In genomic region chr3:128052831-128053419, GRCh38 we compare ENCODE assay signal across 8 cellular contexts. TPM values are rescaled to one million over a fixed set of nuclear protein-coding genes. Genes with fewer than 3 reads are reported as not detected.
DNase-seq lines count a peak whose midpoint lies in the region; ATAC-seq, FAIRE-seq and TF ChIP-seq lines count a peak whose summit lies in the region.

No MANE protein-coding gene starts in this region.

- in situ Hi-C loops in IMR-90 (cut with MboI; ENCODE audit: low sequenced_read_pairs), result no loop called here
- in situ Hi-C loops in GM12878 (cut with MboI), result no loop called here

- POLR2A ChIA-PET in BJ (lab: Charles Lee) (interaction anchor here (0.5 kb wide), 1 partner anchor 23 kb away, joined by 4 read pairs; no protein-coding TSS in a partner anchor), IMR-90 (lab: Charles Lee; ENCODE audit: unreplicated experiment) (no interaction called here), GM12878 (lab: Charles Lee) (interaction anchor here (0.6 to 1.4 kb wide), 3 partner anchors 68 to 299 kb away, joined by 3 to 5 read pairs (median 3); no protein-coding TSS in a partner anchor)

- RAD21 ChIA-PET in GM12878 (lab: Charles Lee; ENCODE audit: unreplicated experiment), result interaction anchor here (0.6 kb wide), 1 partner anchor 826 kb away, joined by 3 read pairs; no protein-coding TSS in a partner anchor

- H4K20me1 ChIP-seq in IMR-90 (ENCODE audit: insufficient read depth, low read length), result peaks cover 39% of the 10 kb centered on the region
- peaks cover 3% of the 10 kb centered on the region; the same call in 1 of the 2 replicates for H4K20me1 ChIP-seq in GM12878 (ENCODE audit: control insufficient read depth, insufficient read depth)

- H3K9me3 ChIP-seq in IMR-90 (ENCODE audit: control insufficient read depth, insufficient read depth, low read length), result no peaks in the 10 kb centered on the region
- H3K9me3 ChIP-seq in GM12878 (replicated peaks; ENCODE audit: control insufficient read depth, insufficient read depth, low read length), result no peaks in the 10 kb centered on the region
- no peaks in the 10 kb centered on the region for H3K9me3 ChIP-seq in left lung
- no peaks in the 10 kb centered on the region for H3K9me3 ChIP-seq in tibial artery

- no peaks in the 10 kb centered on the region for H3K27me3 ChIP-seq in BJ (ENCODE audit: control insufficient read depth, insufficient read depth, low read length)
- H3K27me3 ChIP-seq in IMR-90 (ENCODE audit: control insufficient read depth, insufficient read depth, low read length), result no peaks in the 10 kb centered on the region; the same call in 1 of the 2 replicates
- no peaks in the 10 kb centered on the region for H3K27me3 ChIP-seq in GM12878 (replicated peaks in 1 of 2; ENCODE audit: control insufficient read depth in 2 of 2, insufficient read depth in 2 of 2, low read length in 1 of 2)
- H3K27me3 ChIP-seq in left lung, result no peaks in the 10 kb centered on the region
- H3K27me3 ChIP-seq in tibial artery, result no peaks in the 10 kb centered on the region

- peaks cover 57% of the 10 kb centered on the region for H3K79me2 ChIP-seq in GM12878 (ENCODE audit: control insufficient read depth, insufficient read depth, low read length)

- BruUV-seq in IMR-90 (replicated peaks; lab: Mats Ljungman, UMichigan) (TSS peak; percentile 66), GM12878 (replicated peaks; lab: Mats Ljungman, UMichigan) (TSS peak; percentile 71)

- H2BK5ac ChIP-seq in IMR-90 (ENCODE audit: low read depth, low read length, poor library complexity, severe bottlenecking), result peak overlapping the region; percentile 91

- no peak overlapping the region; the same call in 1 of the 2 replicates for H2BK20ac ChIP-seq in IMR-90 (ENCODE audit: low read depth, low read length)

- intact Hi-C loops in IMR-90 (cut with micrococcal nuclease), result loop anchor here (2.0 to 5.0 kb wide), 3 partner anchors 362 to 461 kb away; partner anchors contain the start of gene TPRA1
- intact Hi-C loops in GM12878 (cut with micrococcal nuclease; ENCODE audit: unreplicated experiment), result loop anchor here (5.0 to 10.0 kb wide), 2 partner anchors 318 to 466 kb away; no protein-coding TSS in a partner anchor
- intact Hi-C loops in left lung (cut with DNase I), result no loop called here
- intact Hi-C loops in tibial artery (cut with DNase I; ENCODE audit: low total_unique reads), result no loop called here

- H4K8ac ChIP-seq in IMR-90 (ENCODE audit: low read depth in 2 of 2, low read length in 2 of 2), result peak overlapping the region; percentile 26 to 94; a peak in 3 of 4 replicates

- CTCF ChIA-PET in BJ (lab: Yijun Ruan, JAX) (no interaction called here), IMR-90 (lab: Yijun Ruan, JAX) (no interaction called here), GM12878 (lab: Yijun Ruan, JAX) (interaction anchor here (1.5 to 5.0 kb wide), 3 partner anchors 14 to 80 kb away, joined by 5 to 37 read pairs (median 6); no protein-coding TSS in a partner anchor)

- peak overlapping the region; percentile 12; the same call in 1 of the 3 replicates for H2BK15ac ChIP-seq in IMR-90 (ENCODE audit: low read depth, low read length)

- H3K56ac ChIP-seq in IMR-90 (ENCODE audit: extremely low read depth, insufficient read depth, low read length), result peak overlapping the region; percentile 98

- peak overlapping the region; percentile 74 for H2BK120ac ChIP-seq in IMR-90 (ENCODE audit: low read depth, low read length)

- TF ChIP-seq RAD21 in IMR-90 (IDR thresholded peaks at IDR 0.05; ENCODE audit: low read length), result no peak
- TF ChIP-seq RAD21 in GM12878 (IDR thresholded peaks at IDR 0.05; ENCODE audit: insufficient read depth, low read depth, low read length), result no peak

- no peak for DNase-seq in BJ (ENCODE audit: low read depth)
- no peak for DNase-seq in IMR-90
- DNase-seq in GM12878 (ENCODE audit: low read depth, low spot score), result no peak
- no peak for DNase-seq in left lung
- no peak for DNase-seq in tibial artery
- no peak for DNase-seq in UCSD-AML1 (lab: John Stamatoyannopoulos, UW; ENCODE audit: unreplicated experiment)

- H3K4me1 ChIP-seq in IMR-90 (ENCODE audit: control insufficient read depth, insufficient read depth, low read length) (peaks cover 9% of the 10 kb centered on the region), GM12878 (ENCODE audit: control insufficient read depth, insufficient read depth, low read length) (peaks cover 15% of the 10 kb centered on the region; the same call in 1 of the 2 replicates), left lung (peaks cover 9 to 46% of the 10 kb centered on the region in 2 donors), tibial artery (peaks cover 0 to 36% (median 30%) of the 10 kb centered on the region in 4 donors)

- H3K14ac ChIP-seq in IMR-90 (replicated peaks; ENCODE audit: low read depth, low read length), result peak overlapping the region; percentile 97

- H3K79me1 ChIP-seq in IMR-90 (ENCODE audit: low read depth in 1 of 2, low read length in 2 of 2), result peaks cover 9 to 38% of the 10 kb centered on the region in 2 experiments

- peaks cover 8% of the 10 kb centered on the region for H3K9me1 ChIP-seq in IMR-90 (ENCODE audit: insufficient read depth, low read length)

- SMC1A ChIA-PET in GM12878 (lab: Charles Lee; ENCODE audit: uncharacterized antibody, unreplicated experiment), result interaction anchor here (0.9 to 1.5 kb wide), 4 partner anchors 12 to 218 kb away, joined by 3 to 4 read pairs (median 3); no protein-coding TSS in a partner anchor

- H4K91ac ChIP-seq in IMR-90 (ENCODE audit: insufficient read depth, low read depth, low read length), result peak overlapping the region; percentile 85

- H2AFZ ChIP-seq in IMR-90 (replicated peaks; ENCODE audit: low read length, poor library complexity) (peak overlapping the region; percentile 89), GM12878 (ENCODE audit: control insufficient read depth, low read depth, low read length) (peak overlapping the region; percentile 72)

- no peak for TF ChIP-seq POLR2A in IMR-90 (IDR thresholded peaks at IDR 0.05; ENCODE audit: low read depth, low read length)
- no peak for TF ChIP-seq POLR2A in GM12878 (IDR thresholded peaks at IDR 0.05; ENCODE audit: low read depth, low read length)

- ATAC-seq in IMR-90 (ENCODE audit: low read depth) (no peak), GM12878 (no peak), left lung (no peak), GM18511 (IDR thresholded peaks at IDR 0.05; ENCODE audit: unreplicated experiment) (no peak), HG02885 (IDR thresholded peaks at IDR 0.05; ENCODE audit: poor library complexity, unreplicated experiment) (no peak)

- WGBS in IMR-90 (ENCODE audit: extremely low coverage in 2 of 2, insufficient read length in 1 of 2), 2 experiments, result no CpG with 5 or more reads among the region's 10 CpGs
- 8% methylated on average over 10 of the region's 10 CpGs for WGBS in GM12878 (ENCODE audit: insufficient coverage, insufficient replicate concordance, low lambda C conversion rate, missing lambda C conversion rate)

- H3K4me3 ChIP-seq in BJ (ENCODE audit: low read depth, low read length) (peak overlapping the region; percentile 99), IMR-90 (ENCODE audit: insufficient read depth, low read depth, low read length) (peak overlapping the region; percentile 93), GM12878 (peak overlapping the region; percentile 94), left lung (peak overlapping the region; percentile 83 to 93), tibial artery (peak overlapping the region; percentile 79 to 83)

- TF ChIP-seq CTCF in BJ (IDR thresholded peaks at IDR 0.05; ENCODE audit: insufficient read depth, low read depth, low read length) (no peak), IMR-90 (conservative IDR thresholded peaks at IDR 0.05; ENCODE audit: low read depth, low read length) (no peak), GM12878 (IDR thresholded peaks at IDR 0.05 in 2 of 3, conservative IDR thresholded peaks at IDR 0.05 in 1 of 3; ENCODE audit: control insufficient read depth in 2 of 3, extremely low read depth in 1 of 3, insufficient read depth in 1 of 3, low read depth in 3 of 3, low read length in 3 of 3) (no peak), left lung (IDR thresholded peaks at IDR 0.05) (no peak), tibial artery (IDR thresholded peaks at IDR 0.05) (no peak)

- H3K4me2 ChIP-seq in IMR-90 (ENCODE audit: low read depth, low read length) (peak overlapping the region; percentile 75), GM12878 (ENCODE audit: control insufficient read depth, insufficient read depth) (peak overlapping the region; percentile 93)

- H3K9ac ChIP-seq in IMR-90 (ENCODE audit: low read depth, low read length) (peak overlapping the region; percentile 97), GM12878 (ENCODE audit: control insufficient read depth, insufficient read depth, low read length) (peak overlapping the region; percentile 87)

- H4K5ac ChIP-seq in IMR-90 (ENCODE audit: low read depth, low read length), result peak overlapping the region; percentile 85

- peak overlapping the region; percentile 88 for H2AK5ac ChIP-seq in IMR-90 (ENCODE audit: low read depth, low read length)

- H3K18ac ChIP-seq in IMR-90 (ENCODE audit: low read depth, low read length), result peak overlapping the region; percentile 78

- H3K36me3 ChIP-seq in BJ (ENCODE audit: control insufficient read depth, insufficient read depth, low read length), result peaks cover 11% of the 10 kb centered on the region
- H3K36me3 ChIP-seq in IMR-90 (ENCODE audit: control insufficient read depth, insufficient read depth, low read length), result peaks cover 18% of the 10 kb centered on the region
- H3K36me3 ChIP-seq in GM12878 (ENCODE audit: control insufficient read depth in 2 of 2, insufficient read depth in 2 of 2, low read length in 1 of 2), result peaks cover 3 to 23% of the 10 kb centered on the region in 2 experiments
- H3K36me3 ChIP-seq in left lung, result peaks cover 0 to 40% of the 10 kb centered on the region in 2 donors
- H3K36me3 ChIP-seq in tibial artery, result peaks cover 14 to 25% (median 23%) of the 10 kb centered on the region in 3 donors

- H3K4ac ChIP-seq in IMR-90 (ENCODE audit: low read depth, low read length), result peak overlapping the region; percentile 96

- H3K27ac ChIP-seq in IMR-90 (ENCODE audit: insufficient read depth, low read length), result peak overlapping the region; percentile 95
- H3K27ac ChIP-seq in GM12878 (ENCODE audit: control insufficient read depth, insufficient read depth), result peak overlapping the region; percentile 79
- H3K27ac ChIP-seq in left lung, result peak overlapping the region; percentile 88 to 97
- H3K27ac ChIP-seq in tibial artery, result peak overlapping the region; percentile 89 to 90

- no peak for TF ChIP-seq EP300 in GM12878 (IDR thresholded peaks at IDR 0.05; ENCODE audit: borderline replicate concordance in 1 of 2, control insufficient read depth in 1 of 2, low read depth in 2 of 2, low read length in 2 of 2)

- peak overlapping the region; percentile 99 for H3K23ac ChIP-seq in IMR-90 (ENCODE audit: low read depth, low read length)

- peak overlapping the region; percentile 98 for H2AK9ac ChIP-seq in IMR-90 (replicated peaks; ENCODE audit: low read depth, low read length, poor library complexity)

- dilution Hi-C loops in IMR-90 (cut with HindIII; ENCODE audit: low sequenced_read_pairs, unreplicated experiment), result no loop called here

- FAIRE-seq in GM12878 (lab: Jason Lieb, UNC), result peak; percentile 23

RNA-seq across cellular contexts. Expression of gene SEC61A1, which starts 0.7 kb away (rescaled TPM):
- polyA plus RNA-seq in BJ (2011; rRNA removed) (458 and 510 TPM in 2 replicates), IMR-90 (2012; rRNA removed) (347 and 377 TPM in 2 replicates), GM12878 (2011; rRNA removed) (126 and 145 TPM in 2 replicates), GM12878 (2014; fragmentation: Illumina TruSeq; extraction: Trizol) (129 and 139 TPM in 2 replicates), GM12878 (2014; fragmentation: Nextera tagmentation; extraction: Ambion mirVana) (1 to 10 TPM; 5.2 to 5.9 TPM), GM12878 (2014; rRNA removed) (133 and 142 TPM in 2 replicates), GM12878 (2016; fragmentation: Nextera tagmentation; extraction: Ambion mirVana) (100 to 1,000 TPM; 254 to 265 TPM)
- polyA minus RNA-seq in BJ (2011; rRNA and poly(A)+ RNA removed), result 407 and 730 TPM in 2 replicates
- total RNA-seq in IMR-90 (2012; rRNA removed) (478 and 487 TPM in 2 replicates), GM12878 (2014; rRNA removed) (165 and 184 TPM in 2 replicates), GM12878 (2014; rRNA removed; fragmentation: Illumina TruSeq; extraction: Trizol) (102 and 112 TPM in 2 replicates), GM12878 (2021) (167 and 189 TPM in 2 replicates), left lung (100 to 1,000 TPM; 283 to 361 TPM)
- polyA plus RNA-seq in IMR-90 (2012; cell fraction: cytosol; rRNA removed), result 212 and 332 TPM in 2 replicates
- polyA plus RNA-seq in IMR-90 (2012; cell fraction: nucleus; rRNA removed; ENCODE audit: low replicate concordance), result 308 and 317 TPM in 2 replicates
- 74.2 and 76.7 TPM in 2 replicates for total RNA-seq in GM12878 (2013; cell fraction: nucleolus; rRNA removed)
- 113 TPM for polyA plus RNA-seq in GM12878 (2011; ENCODE audit: low read depth)
- 121 and 141 TPM in 2 replicates for polyA plus RNA-seq in GM12878 (2011; cell fraction: cytosol; rRNA removed)
- 99.6 and 106 TPM in 2 replicates for polyA plus RNA-seq in GM12878 (2011; cell fraction: nucleus; rRNA removed)
- polyA plus RNA-seq in GM12878 (2012), result 115 and 141 TPM in 2 replicates
- polyA minus RNA-seq in GM12878 (2011; rRNA and poly(A)+ RNA removed), result 212 and 221 TPM in 2 replicates
- 55.7 and 70.0 TPM in 2 replicates for polyA minus RNA-seq in GM12878 (2011; cell fraction: cytosol; rRNA and poly(A)+ RNA removed)
- 46.2 and 57.9 TPM in 2 replicates for polyA minus RNA-seq in GM12878 (2011; cell fraction: nucleus; rRNA and poly(A)+ RNA removed)

Comparison
In these comparisons a context has a peak if more than half of its experiments do, and no peak if none do; other contexts are left out.
1. intact Hi-C loops: an anchor here in IMR-90 (2.0 to 5.0 kb wide) and GM12878 (5.0 to 10.0 kb wide); none called in left lung and tibial artery.